Comparison of ENCODE assay signal across 1 cellular context in genomic region chr2:95050385-95051300, GRCh38.
TF ChIP-seq lines count a peak whose summit lies in the region.

No MANE protein-coding gene starts in this region.

TF ChIP-seq in GM12878, 131 proteins besides CTCF, POLR2A, EP300 and RAD21 (continued from another document):
- peak; percentile 59 for TF ChIP-seq MEF2B (IDR thresholded peaks at IDR 0.05; ENCODE audit: partially characterized antibody, poor library complexity, severe bottlenecking)
- TF ChIP-seq PKNOX1 (IDR thresholded peaks at IDR 0.05) = no peak
- TF ChIP-seq RUNX3 (IDR thresholded peaks at IDR 0.05; ENCODE audit: low read length) = peak; percentile 32
- TF ChIP-seq NR2F1 (conservative IDR thresholded peaks at IDR 0.05) = 0 out of 2 replicates have a peak, but pooled peaks have one; percentile 16
- peak; percentile 34; the same call in 1 of the 2 replicates for TF ChIP-seq EED (IDR thresholded peaks at IDR 0.05; ENCODE audit: low read depth)
- no peak for TF ChIP-seq NKRF (conservative IDR thresholded peaks at IDR 0.05)
- no peak for TF ChIP-seq USF1 (IDR thresholded peaks at IDR 0.05; ENCODE audit: borderline replicate concordance, extremely low read length, insufficient read depth, low read depth, low read length)
- TF ChIP-seq ATF2 (IDR thresholded peaks at IDR 0.05; ENCODE audit: low read length) = no peak
- 0 out of 2 replicates have a peak, but pooled peaks have one; percentile 36 for TF ChIP-seq IKZF1 (conservative IDR thresholded peaks at IDR 0.05)
- TF ChIP-seq MTA2 (IDR thresholded peaks at IDR 0.05; ENCODE audit: low read depth) = no peak
- TF ChIP-seq POLR2AphosphoS2 (IDR thresholded peaks at IDR 0.05; ENCODE audit: low read depth, low read length) = no peak
